3 cellular contexts compared by ENCODE assay signal in the genomic region with DNA sequence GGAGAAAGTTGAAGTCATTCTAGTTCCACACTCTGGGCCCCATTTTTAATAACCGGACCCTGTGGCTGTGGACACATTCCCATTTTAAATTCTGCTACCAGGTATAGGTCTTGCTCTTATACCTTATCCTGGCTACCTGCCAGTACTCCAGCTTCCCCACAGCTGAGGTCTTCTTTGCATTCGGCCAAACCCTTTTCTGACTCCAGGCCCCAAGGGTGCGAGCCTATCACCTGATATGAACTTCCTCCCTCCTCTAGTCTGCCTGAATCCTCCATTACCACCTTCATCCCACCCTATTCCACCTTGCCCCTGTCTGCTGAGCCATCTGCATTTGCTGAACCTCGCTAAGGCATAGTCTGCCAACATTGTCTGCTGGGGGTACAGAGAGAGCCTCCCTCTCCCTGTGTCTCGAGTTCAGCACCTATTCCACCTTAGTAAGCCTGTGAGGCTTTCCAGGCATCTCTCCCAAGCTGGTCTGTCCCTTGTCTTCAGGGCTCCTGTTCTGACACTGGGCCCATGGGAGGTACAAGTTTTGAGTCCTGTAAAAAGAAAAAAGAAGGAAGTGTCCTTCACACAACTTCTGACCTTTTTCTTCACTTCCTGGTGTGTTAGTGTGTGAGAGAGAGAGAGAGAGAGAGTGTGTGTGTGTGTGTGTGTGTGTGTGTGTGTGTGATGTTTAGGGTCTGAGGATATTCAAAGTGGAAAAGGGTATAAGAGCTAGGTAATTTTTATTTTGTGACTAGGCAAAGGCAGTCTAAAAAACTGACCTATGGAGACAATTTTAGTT.
TF ChIP-seq lines count a peak whose summit lies in the region.

No MANE protein-coding gene starts in this region.

TF ChIP-seq in A549, 52 proteins besides CTCF, POLR2A, EP300 and RAD21 (continued from another document):
- TF ChIP-seq, protein P1, sequence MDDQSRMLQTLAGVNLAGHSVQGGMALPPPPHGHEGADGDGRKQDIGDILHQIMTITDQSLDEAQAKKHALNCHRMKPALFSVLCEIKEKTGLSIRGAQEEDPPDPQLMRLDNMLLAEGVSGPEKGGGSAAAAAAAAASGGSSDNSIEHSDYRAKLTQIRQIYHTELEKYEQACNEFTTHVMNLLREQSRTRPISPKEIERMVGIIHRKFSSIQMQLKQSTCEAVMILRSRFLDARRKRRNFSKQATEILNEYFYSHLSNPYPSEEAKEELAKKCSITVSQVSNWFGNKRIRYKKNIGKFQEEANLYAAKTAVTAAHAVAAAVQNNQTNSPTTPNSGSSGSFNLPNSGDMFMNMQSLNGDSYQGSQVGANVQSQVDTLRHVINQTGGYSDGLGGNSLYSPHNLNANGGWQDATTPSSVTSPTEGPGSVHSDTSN (IDR thresholded peaks at IDR 0.05) = no peak
- TF ChIP-seq RNF2 (IDR thresholded peaks at IDR 0.05; ENCODE audit: borderline replicate concordance, low read depth) (no peak), KDM5A (IDR thresholded peaks at IDR 0.05) (no peak), HOXB13 (CRISPR knock-in tag; IDR thresholded peaks at IDR 0.05; ENCODE audit: low read depth) (no peak)
- TF ChIP-seq, protein P2, sequence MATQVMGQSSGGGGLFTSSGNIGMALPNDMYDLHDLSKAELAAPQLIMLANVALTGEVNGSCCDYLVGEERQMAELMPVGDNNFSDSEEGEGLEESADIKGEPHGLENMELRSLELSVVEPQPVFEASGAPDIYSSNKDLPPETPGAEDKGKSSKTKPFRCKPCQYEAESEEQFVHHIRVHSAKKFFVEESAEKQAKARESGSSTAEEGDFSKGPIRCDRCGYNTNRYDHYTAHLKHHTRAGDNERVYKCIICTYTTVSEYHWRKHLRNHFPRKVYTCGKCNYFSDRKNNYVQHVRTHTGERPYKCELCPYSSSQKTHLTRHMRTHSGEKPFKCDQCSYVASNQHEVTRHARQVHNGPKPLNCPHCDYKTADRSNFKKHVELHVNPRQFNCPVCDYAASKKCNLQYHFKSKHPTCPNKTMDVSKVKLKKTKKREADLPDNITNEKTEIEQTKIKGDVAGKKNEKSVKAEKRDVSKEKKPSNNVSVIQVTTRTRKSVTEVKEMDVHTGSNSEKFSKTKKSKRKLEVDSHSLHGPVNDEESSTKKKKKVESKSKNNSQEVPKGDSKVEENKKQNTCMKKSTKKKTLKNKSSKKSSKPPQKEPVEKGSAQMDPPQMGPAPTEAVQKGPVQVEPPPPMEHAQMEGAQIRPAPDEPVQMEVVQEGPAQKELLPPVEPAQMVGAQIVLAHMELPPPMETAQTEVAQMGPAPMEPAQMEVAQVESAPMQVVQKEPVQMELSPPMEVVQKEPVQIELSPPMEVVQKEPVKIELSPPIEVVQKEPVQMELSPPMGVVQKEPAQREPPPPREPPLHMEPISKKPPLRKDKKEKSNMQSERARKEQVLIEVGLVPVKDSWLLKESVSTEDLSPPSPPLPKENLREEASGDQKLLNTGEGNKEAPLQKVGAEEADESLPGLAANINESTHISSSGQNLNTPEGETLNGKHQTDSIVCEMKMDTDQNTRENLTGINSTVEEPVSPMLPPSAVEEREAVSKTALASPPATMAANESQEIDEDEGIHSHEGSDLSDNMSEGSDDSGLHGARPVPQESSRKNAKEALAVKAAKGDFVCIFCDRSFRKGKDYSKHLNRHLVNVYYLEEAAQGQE (IDR thresholded peaks at IDR 0.05) = no peak

TF ChIP-seq in HEK293, 187 proteins besides CTCF, POLR2A, EP300 and RAD21 (continued from another document):
- TF ChIP-seq, protein P3, sequence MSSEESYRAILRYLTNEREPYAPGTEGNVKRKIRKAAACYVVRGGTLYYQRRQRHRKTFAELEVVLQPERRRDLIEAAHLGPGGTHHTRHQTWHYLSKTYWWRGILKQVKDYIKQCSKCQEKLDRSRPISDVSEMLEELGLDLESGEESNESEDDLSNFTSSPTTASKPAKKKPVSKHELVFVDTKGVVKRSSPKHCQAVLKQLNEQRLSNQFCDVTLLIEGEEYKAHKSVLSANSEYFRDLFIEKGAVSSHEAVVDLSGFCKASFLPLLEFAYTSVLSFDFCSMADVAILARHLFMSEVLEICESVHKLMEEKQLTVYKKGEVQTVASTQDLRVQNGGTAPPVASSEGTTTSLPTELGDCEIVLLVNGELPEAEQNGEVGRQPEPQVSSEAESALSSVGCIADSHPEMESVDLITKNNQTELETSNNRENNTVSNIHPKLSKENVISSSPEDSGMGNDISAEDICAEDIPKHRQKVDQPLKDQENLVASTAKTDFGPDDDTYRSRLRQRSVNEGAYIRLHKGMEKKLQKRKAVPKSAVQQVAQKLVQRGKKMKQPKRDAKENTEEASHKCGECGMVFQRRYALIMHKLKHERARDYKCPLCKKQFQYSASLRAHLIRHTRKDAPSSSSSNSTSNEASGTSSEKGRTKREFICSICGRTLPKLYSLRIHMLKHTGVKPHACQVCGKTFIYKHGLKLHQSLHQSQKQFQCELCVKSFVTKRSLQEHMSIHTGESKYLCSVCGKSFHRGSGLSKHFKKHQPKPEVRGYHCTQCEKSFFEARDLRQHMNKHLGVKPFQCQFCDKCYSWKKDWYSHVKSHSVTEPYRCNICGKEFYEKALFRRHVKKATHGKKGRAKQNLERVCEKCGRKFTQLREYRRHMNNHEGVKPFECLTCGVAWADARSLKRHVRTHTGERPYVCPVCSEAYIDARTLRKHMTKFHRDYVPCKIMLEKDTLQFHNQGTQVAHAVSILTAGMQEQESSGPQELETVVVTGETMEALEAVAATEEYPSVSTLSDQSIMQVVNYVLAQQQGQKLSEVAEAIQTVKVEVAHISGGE (tag by site-specific recombination; conservative IDR thresholded peaks at IDR 0.05; ENCODE audit: low read depth) = no peak
- TF ChIP-seq ZNF324 (tag by site-specific recombination; IDR thresholded peaks at IDR 0.05) (no peak), ZNF600 (tag by site-specific recombination; IDR thresholded peaks at IDR 0.05) (peak; percentile 76), HOXD13 (CRISPR knock-in tag; IDR thresholded peaks at IDR 0.05; ENCODE audit: borderline replicate concordance) (no peak), ZBTB21 (tag by site-specific recombination; IDR thresholded peaks at IDR 0.05) (no peak), ZNF146 (tag by site-specific recombination; IDR thresholded peaks at IDR 0.05) (no peak), ZNF239 (tag by site-specific recombination; IDR thresholded peaks at IDR 0.05) (no peak), ZNF169 (tag by site-specific recombination; IDR thresholded peaks at IDR 0.05) (no peak), ZNF501 (tag by site-specific recombination; IDR thresholded peaks at IDR 0.05) (no peak), GLIS1 (tag by site-specific recombination; IDR thresholded peaks at IDR 0.05) (peak; percentile 84), ZNF704 (tag by site-specific recombination; IDR thresholded peaks at IDR 0.05) (no peak), ZNF660 (tag by site-specific recombination; IDR thresholded peaks at IDR 0.05) (no peak)
- TF ChIP-seq, protein P4, sequence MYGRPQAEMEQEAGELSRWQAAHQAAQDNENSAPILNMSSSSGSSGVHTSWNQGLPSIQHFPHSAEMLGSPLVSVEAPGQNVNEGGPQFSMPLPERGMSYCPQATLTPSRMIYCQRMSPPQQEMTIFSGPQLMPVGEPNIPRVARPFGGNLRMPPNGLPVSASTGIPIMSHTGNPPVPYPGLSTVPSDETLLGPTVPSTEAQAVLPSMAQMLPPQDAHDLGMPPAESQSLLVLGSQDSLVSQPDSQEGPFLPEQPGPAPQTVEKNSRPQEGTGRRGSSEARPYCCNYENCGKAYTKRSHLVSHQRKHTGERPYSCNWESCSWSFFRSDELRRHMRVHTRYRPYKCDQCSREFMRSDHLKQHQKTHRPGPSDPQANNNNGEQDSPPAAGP (tag by site-specific recombination; IDR thresholded peaks at IDR 0.05) = 0 out of 2 replicates have a peak, but pooled peaks have one; percentile 41
- TF ChIP-seq, protein P5, sequence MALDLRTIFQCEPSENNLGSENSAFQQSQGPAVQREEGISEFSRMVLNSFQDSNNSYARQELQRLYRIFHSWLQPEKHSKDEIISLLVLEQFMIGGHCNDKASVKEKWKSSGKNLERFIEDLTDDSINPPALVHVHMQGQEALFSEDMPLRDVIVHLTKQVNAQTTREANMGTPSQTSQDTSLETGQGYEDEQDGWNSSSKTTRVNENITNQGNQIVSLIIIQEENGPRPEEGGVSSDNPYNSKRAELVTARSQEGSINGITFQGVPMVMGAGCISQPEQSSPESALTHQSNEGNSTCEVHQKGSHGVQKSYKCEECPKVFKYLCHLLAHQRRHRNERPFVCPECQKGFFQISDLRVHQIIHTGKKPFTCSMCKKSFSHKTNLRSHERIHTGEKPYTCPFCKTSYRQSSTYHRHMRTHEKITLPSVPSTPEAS (tag by site-specific recombination; IDR thresholded peaks at IDR 0.05) = peak; percentile 82
TF ChIP-seq in HEK293: peak in this region for 5.

TF ChIP-seq in WTC11, 78 proteins besides CTCF, POLR2A, EP300 and RAD21 (continued from another document):
- TF ChIP-seq ZNF423 (CRISPR knock-in tag; IDR thresholded peaks at IDR 0.05) (no peak), JAZF1 (CRISPR knock-in tag; IDR thresholded peaks at IDR 0.05) (no peak)
- TF ChIP-seq, protein P6, sequence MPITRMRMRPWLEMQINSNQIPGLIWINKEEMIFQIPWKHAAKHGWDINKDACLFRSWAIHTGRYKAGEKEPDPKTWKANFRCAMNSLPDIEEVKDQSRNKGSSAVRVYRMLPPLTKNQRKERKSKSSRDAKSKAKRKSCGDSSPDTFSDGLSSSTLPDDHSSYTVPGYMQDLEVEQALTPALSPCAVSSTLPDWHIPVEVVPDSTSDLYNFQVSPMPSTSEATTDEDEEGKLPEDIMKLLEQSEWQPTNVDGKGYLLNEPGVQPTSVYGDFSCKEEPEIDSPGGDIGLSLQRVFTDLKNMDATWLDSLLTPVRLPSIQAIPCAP (CRISPR knock-in tag; IDR thresholded peaks at IDR 0.05) = no peak
